Comparison of ENCODE assay signal across 16 cellular contexts in the genomic region with DNA sequence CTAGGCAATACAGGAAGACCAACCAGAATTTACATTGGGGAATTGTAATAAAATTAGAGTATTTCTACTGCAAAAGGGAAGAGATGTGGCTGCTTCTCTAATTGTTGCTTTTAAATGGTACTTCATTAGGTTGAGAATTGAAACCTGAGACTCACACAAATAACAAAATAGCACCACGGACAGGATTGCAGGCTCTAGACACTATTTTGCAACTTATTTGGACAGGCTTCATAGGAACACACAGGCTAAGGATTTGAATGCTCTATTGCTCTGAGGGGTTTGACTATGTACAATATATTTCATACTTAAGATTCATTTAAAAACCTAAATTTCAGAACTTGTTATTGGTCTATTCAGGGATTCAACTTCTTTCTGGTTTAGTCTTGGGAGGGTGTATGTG.
"Had no signal": no experiment of that assay in that cellular context is flagged by ENCODE, and none has a peak within 500 bp of the region (broad histone marks: within the 10 kb centered on the region; RNA-seq: fewer than 3 reads in every experiment).

No MANE protein-coding gene starts in this region.

- H3K27ac ChIP-seq: ascending aorta, brain microvascular endothelial cell, spleen, thoracic aorta, vagina had no signal

- H3K36me3 ChIP-seq: ascending aorta, brain microvascular endothelial cell, spleen, thoracic aorta, vagina had no signal

- H3K27me3 ChIP-seq: ascending aorta, brain microvascular endothelial cell, spleen, vagina had no signal

- DNase-seq: activated CD4-positive, alpha-beta T cell treated with anti-CD3 and anti-CD28 coated beads for 1 hour; activated gamma-delta T cell treated with Interleukin-2 at 50 U/mL for 16 hours; activated T-cell treated with anti-CD3 and anti-CD28 coated beads, Interleukin-2, amount 50 U/mL, for 1 hour; brain microvascular endothelial cell; caudate nucleus; effector memory CD4-positive, alpha-beta T cell; hippocampal formation; left ventricle myocardium superior; spleen; stimulated activated CD4-positive, alpha-beta T cell treated with anti-CD3 and anti-CD28 coated beads, Interleukin-4, amount 100 ng/mL, for 1 hour; stimulated activated naive CD4-positive, alpha-beta T cell treated with Interleukin-2 at 50 U/mL for 16 hours had no signal

- H3K4me1 ChIP-seq: ascending aorta, spleen, vagina had no signal

- H3K4me3 ChIP-seq: ascending aorta, spleen, thoracic aorta, vagina had no signal

- ATAC-seq: esophagus mucosa; left ventricle myocardium superior; natural killer cell treated with Interleukin-12 subunit alpha and Interleukin-12 subunit beta and Interleukin-15 and Interleukin-18, amount 100 ng/mL, for 72 hours had no signal

- H3K9me3 ChIP-seq: ascending aorta, spleen, thoracic aorta, vagina had no signal
